In the genomic region with DNA sequence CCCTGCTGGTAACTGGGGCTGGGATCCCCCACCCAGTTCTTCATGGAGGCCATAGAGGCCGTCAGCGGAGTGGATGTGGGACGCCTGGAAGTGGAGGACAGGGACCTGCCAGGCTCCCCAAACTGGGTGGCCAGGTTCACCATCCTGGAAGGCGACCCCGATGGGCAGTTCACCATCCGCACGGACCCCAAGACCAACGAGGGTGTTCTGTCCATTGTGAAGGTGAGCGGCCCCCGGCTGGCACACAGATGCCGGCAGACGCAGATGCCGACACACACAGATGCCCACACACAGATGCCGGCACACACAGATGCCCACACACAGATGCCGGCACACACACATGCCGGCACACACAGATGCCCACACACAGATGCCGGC, we compare ENCODE assay signal across 22 cellular contexts. TPM values are rescaled to one million over a fixed set of nuclear protein-coding genes. Genes with fewer than 3 reads are reported as not detected.
"Had no signal": no experiment of that assay in that cellular context is flagged by ENCODE, and none has a peak within 500 bp of the region (broad histone marks: within the 10 kb centered on the region; RNA-seq: fewer than 3 reads in every experiment).

No MANE protein-coding gene starts in this region.

- H3K27me3 Mint-ChIP-seq: activated CD4-positive, alpha-beta T cell treated with anti-CD3 and anti-CD28 coated beads, Interleukin-2, amount 10 ng/mL, durations not matched to agents 24 days and 14 days; activated CD8-positive, alpha-beta memory T cell treated with anti-CD3 and anti-CD28 coated beads, Interleukin-2, amount 10 ng/mL, durations not matched to agents 7 days and 5 days; activated naive CD4-positive, alpha-beta T cell treated with anti-CD3 and anti-CD28 coated beads, Interleukin-2, amount 50 U/mL, for 24 hours; activated T-cell treated with anti-CD3 and anti-CD28 coated beads, Interleukin-2, amount 50 U/mL, for 24 hours had no signal

- H3K27ac Mint-ChIP-seq: activated CD8-positive, alpha-beta memory T cell treated with anti-CD3 and anti-CD28 coated beads, Interleukin-2, amount 10 ng/mL, durations not matched to agents 7 days and 5 days; activated T-helper 1 cell treated with anti-CD3 and anti-CD28 coated beads, Interleukin-12 subunit alpha, Interleukin-12 subunit beta, Interleukin-2, Interleukin-4 antibody, amounts not matched to agents 30 ng/mL and 10 ng/mL and 1 ng/mL, durations not matched to agents 14 hours and 24 hours and 36 hours had no signal

- H3K27ac ChIP-seq: brain microvascular endothelial cell, SJCRH30 had no signal

- H3K36me3 ChIP-seq: brain microvascular endothelial cell, MG63 had no signal

- H3K4me3 ChIP-seq: MG63, SJCRH30 had no signal

- H3K36me3 Mint-ChIP-seq: activated CD8-positive, alpha-beta memory T cell treated with anti-CD3 and anti-CD28 coated beads, Interleukin-2, amount 10 ng/mL, durations not matched to agents 7 days and 5 days; activated naive CD4-positive, alpha-beta T cell treated with anti-CD3 and anti-CD28 coated beads, Interleukin-2, amount 50 U/mL, for 24 hours had no signal

- ATAC-seq: Panc1 had no signal

- H3K9me3 Mint-ChIP-seq: activated CD4-positive, alpha-beta T cell treated with anti-CD3 and anti-CD28 coated beads, Interleukin-2, amount 10 ng/mL, durations not matched to agents 24 days and 14 days; activated naive CD4-positive, alpha-beta T cell treated with anti-CD3 and anti-CD28 coated beads, Interleukin-2, amount 50 U/mL, for 24 hours; activated T-cell treated with anti-CD3 and anti-CD28 coated beads, Interleukin-2, amount 50 U/mL, for 24 hours; activated T-helper 1 cell treated with anti-CD3 and anti-CD28 coated beads, Interleukin-12 subunit alpha, Interleukin-12 subunit beta, Interleukin-2, Interleukin-4 antibody, amounts not matched to agents 30 ng/mL and 10 ng/mL and 1 ng/mL, durations not matched to agents 14 hours and 24 hours and 36 hours had no signal

- DNase-seq: activated CD4-positive, alpha-beta T cell treated with anti-CD3 and anti-CD28 coated beads for 1 hour; activated effector memory CD4-positive, alpha-beta T cell treated with Interleukin-2 at 50 U/mL for 16 hours; activated naive CD4-positive, alpha-beta T cell; amygdala; brain microvascular endothelial cell; MG63; NCI-H1105; NCI-H1436; NCI-H1694 treated with DMSO at 0.1 percent for 48 hours; NCI-H2029 treated with DMSO at 0.1 percent for 48 hours; NCI-H510A treated with DMSO at 0.1 percent for 48 hours; NK-92 treated with Interleukin-12 subunit alpha and Interleukin-12 subunit beta, amount 100 ng/mL, for 24 hours; Right ventricle myocardium superior; SJCRH30; SK-N-SH had no signal

- H3K4me1 Mint-ChIP-seq: activated CD8-positive, alpha-beta memory T cell treated with anti-CD3 and anti-CD28 coated beads, Interleukin-2, amount 10 ng/mL, durations not matched to agents 7 days and 5 days had no signal

- H3K4me1 ChIP-seq: SJCRH30 had no signal

- H3K4me3 Mint-ChIP-seq: activated CD4-positive, alpha-beta T cell treated with anti-CD3 and anti-CD28 coated beads, Interleukin-2, amount 10 ng/mL, durations not matched to agents 24 days and 14 days; activated CD8-positive, alpha-beta memory T cell treated with anti-CD3 and anti-CD28 coated beads, Interleukin-2, amount 10 ng/mL, durations not matched to agents 7 days and 5 days; activated naive CD4-positive, alpha-beta T cell treated with anti-CD3 and anti-CD28 coated beads, Interleukin-2, amount 50 U/mL, for 24 hours; activated T-cell treated with anti-CD3 and anti-CD28 coated beads, Interleukin-2, amount 50 U/mL, for 24 hours; activated T-helper 1 cell treated with anti-CD3 and anti-CD28 coated beads, Interleukin-12 subunit alpha, Interleukin-12 subunit beta, Interleukin-2, Interleukin-4 antibody, amounts not matched to agents 30 ng/mL and 10 ng/mL and 1 ng/mL, durations not matched to agents 14 hours and 24 hours and 36 hours had no signal

- H3K9ac ChIP-seq: SK-N-SH had no signal

- H3K9me3 ChIP-seq: MG63, SK-N-SH had no signal

RNA-seq across cellular contexts. Expression of a gene that starts 12.3 kb away (rescaled TPM):
- total RNA-seq: activated CD8-positive, alpha-beta memory T cell treated with anti-CD3 and anti-CD28 coated beads, Interleukin-2, amount 10 ng/mL, durations not matched to agents 7 days and 5 days; Right ventricle myocardium superior; SJCRH30 had no signal

RNA-seq across cellular contexts. Expression of a gene that starts 16.5 kb away (rescaled TPM):
- total RNA-seq: activated CD4-positive, alpha-beta T cell treated with anti-CD3 and anti-CD28 coated beads, Interleukin-2, amount 10 ng/mL, durations not matched to agents 24 days and 14 days; activated CD8-positive, alpha-beta memory T cell treated with anti-CD3 and anti-CD28 coated beads, Interleukin-2, amount 10 ng/mL, durations not matched to agents 7 days and 5 days; activated T-helper 1 cell treated with anti-CD3 and anti-CD28 coated beads, Interleukin-12 subunit alpha, Interleukin-12 subunit beta, Interleukin-2, Interleukin-4 antibody, amounts not matched to agents 30 ng/mL and 10 ng/mL and 1 ng/mL, durations not matched to agents 14 hours and 24 hours and 36 hours; Right ventricle myocardium superior; T-helper 1 cell treated with Interleukin-12 subunit alpha and Interleukin-12 subunit beta and Interleukin-4 antibody, amounts not matched to agents 30 ng/mL and 1 ng/mL, for 36 hours had no signal
